ENCODE assay signal across 1 cellular context in genomic region chr9:34611811-34612787, GRCh38.
TF ChIP-seq lines count a peak whose summit lies in the region.

A gene with protein sequence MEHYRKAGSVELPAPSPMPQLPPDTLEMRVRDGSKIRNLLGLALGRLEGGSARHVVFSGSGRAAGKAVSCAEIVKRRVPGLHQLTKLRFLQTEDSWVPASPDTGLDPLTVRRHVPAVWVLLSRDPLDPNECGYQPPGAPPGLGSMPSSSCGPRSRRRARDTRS (minus strand): TSS chr9:34612097. CDS start chr9:34611296, 801 bp downstream.

TF ChIP-seq in GM12878, 131 proteins besides CTCF, POLR2A, EP300 and RAD21 (continued from another document and continues in another):
- TF ChIP-seq, protein P1, sequence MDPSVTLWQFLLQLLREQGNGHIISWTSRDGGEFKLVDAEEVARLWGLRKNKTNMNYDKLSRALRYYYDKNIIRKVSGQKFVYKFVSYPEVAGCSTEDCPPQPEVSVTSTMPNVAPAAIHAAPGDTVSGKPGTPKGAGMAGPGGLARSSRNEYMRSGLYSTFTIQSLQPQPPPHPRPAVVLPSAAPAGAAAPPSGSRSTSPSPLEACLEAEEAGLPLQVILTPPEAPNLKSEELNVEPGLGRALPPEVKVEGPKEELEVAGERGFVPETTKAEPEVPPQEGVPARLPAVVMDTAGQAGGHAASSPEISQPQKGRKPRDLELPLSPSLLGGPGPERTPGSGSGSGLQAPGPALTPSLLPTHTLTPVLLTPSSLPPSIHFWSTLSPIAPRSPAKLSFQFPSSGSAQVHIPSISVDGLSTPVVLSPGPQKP (IDR thresholded peaks at IDR 0.05; ENCODE audit: low read depth, low read length), result no peak
- TF ChIP-seq TCF7 (IDR thresholded peaks at IDR 0.05; ENCODE audit: borderline replicate concordance) (no peak), RELA (IDR thresholded peaks at IDR 0.05; ENCODE audit: borderline replicate concordance, partially characterized antibody) (no peak), LARP7 (IDR thresholded peaks at IDR 0.05) (peak; percentile 48; the same call in 1 of the 2 replicates), JUND (IDR thresholded peaks at IDR 0.05; ENCODE audit: low read depth, low read length) (no peak), FOXM1 (IDR thresholded peaks at IDR 0.05; ENCODE audit: low read depth, low read length) (no peak), STAT3 (IDR thresholded peaks at IDR 0.05; ENCODE audit: low read depth, low read length) (no peak), KDM1A (IDR thresholded peaks at IDR 0.05; ENCODE audit: borderline replicate concordance) (no peak), SMC3 (IDR thresholded peaks at IDR 0.05; ENCODE audit: borderline replicate concordance, low read length) (no peak), BHLHE40 (IDR thresholded peaks at IDR 0.05; ENCODE audit: borderline replicate concordance in 1 of 2, low read depth in 2 of 2, low read length in 1 of 2) (peak; percentile 9 to 77; a peak in 1 of 4 replicates), ZNF217 (IDR thresholded peaks at IDR 0.05) (no peak), ATF7 (IDR thresholded peaks at IDR 0.05; ENCODE audit: low read depth) (no peak), MAX (IDR thresholded peaks at IDR 0.05; ENCODE audit: low read depth, low read length) (no peak), ZNF622 (IDR thresholded peaks at IDR 0.05) (no peak), CHD4 (IDR thresholded peaks at IDR 0.05) (no peak), NRF1 (conservative IDR thresholded peaks at IDR 0.05; ENCODE audit: low read depth, low read length) (no peak), SPI1 (IDR thresholded peaks at IDR 0.05; ENCODE audit: borderline replicate concordance, insufficient read depth, low read depth, low read length) (no peak), SRF (IDR thresholded peaks at IDR 0.05; ENCODE audit: low read depth in 2 of 2, low read length in 2 of 2) (no peak), PAX5 (IDR thresholded peaks at IDR 0.05; ENCODE audit: borderline replicate concordance, low read depth, low read length) (no peak), RFX5 (IDR thresholded peaks at IDR 0.05; ENCODE audit: low read depth, low read length) (no peak), TAF1 (IDR thresholded peaks at IDR 0.05; ENCODE audit: borderline replicate concordance, low read depth, low read length) (peak; percentile 87; the same call in 1 of the 2 replicates), MXI1 (IDR thresholded peaks at IDR 0.05; ENCODE audit: low read depth, low read length) (no peak; the same call in 1 of the 2 replicates), ZBED1 (IDR thresholded peaks at IDR 0.05; ENCODE audit: borderline replicate concordance) (no peak), KAT2A (conservative IDR thresholded peaks at IDR 0.05; ENCODE audit: control insufficient read depth, low read depth, low read length) (no peak), REST (IDR thresholded peaks at IDR 0.05; ENCODE audit: low read depth, low read length) (no peak), PBX3 (IDR thresholded peaks at IDR 0.05; ENCODE audit: insufficient replicate concordance, low read depth, low read length) (no peak), SP1 (IDR thresholded peaks at IDR 0.05; ENCODE audit: low read depth, low read length) (no peak), MYB (IDR thresholded peaks at IDR 0.05; ENCODE audit: borderline replicate concordance, low read depth, low read length) (no peak), NBN (IDR thresholded peaks at IDR 0.05) (0 out of 2 replicates have a peak, but pooled peaks have one; percentile 23), ETV6 (conservative IDR thresholded peaks at IDR 0.05 in 1 of 2, IDR thresholded peaks at IDR 0.05 in 1 of 2; ENCODE audit: borderline replicate concordance in 1 of 2, low read depth in 1 of 2) (no peak), NFIC (IDR thresholded peaks at IDR 0.05; ENCODE audit: low read depth, low read length) (no peak), SIX5 (IDR thresholded peaks at IDR 0.05; ENCODE audit: low read depth, low read length, severe bottlenecking) (no peak), NFXL1 (IDR thresholded peaks at IDR 0.05; ENCODE audit: borderline replicate concordance) (no peak), ZNF384 (IDR thresholded peaks at IDR 0.05; ENCODE audit: borderline replicate concordance, low read depth, low read length) (no peak), NR2C1 (IDR thresholded peaks at IDR 0.05) (no peak), ASH2L (IDR thresholded peaks at IDR 0.05; ENCODE audit: borderline replicate concordance, low read depth) (no peak), FOS (IDR thresholded peaks at IDR 0.05; ENCODE audit: borderline replicate concordance, extremely low read depth, insufficient read length) (no peak), CBX5 (IDR thresholded peaks at IDR 0.05; ENCODE audit: low read depth) (no peak), NR2C2 (IDR thresholded peaks at IDR 0.05; ENCODE audit: borderline replicate concordance, control insufficient read depth, insufficient read length, low read depth) (no peak), ZNF274 (IDR thresholded peaks at IDR 0.05; ENCODE audit: insufficient read depth, insufficient read length) (no peak), BCL11A (IDR thresholded peaks at IDR 0.05; ENCODE audit: low read depth, low read length) (no peak), SIN3A (IDR thresholded peaks at IDR 0.05; ENCODE audit: low read depth, low read length) (peak; percentile 21; the same call in 1 of the 2 replicates), CREB1 (IDR thresholded peaks at IDR 0.05; ENCODE audit: low read depth) (no peak), CBX3 (IDR thresholded peaks at IDR 0.05; ENCODE audit: borderline replicate concordance, low read depth) (no peak), SUZ12 (IDR thresholded peaks at IDR 0.05; ENCODE audit: unreplicated experiment) (no peak)
- TF ChIP-seq, protein P2, sequence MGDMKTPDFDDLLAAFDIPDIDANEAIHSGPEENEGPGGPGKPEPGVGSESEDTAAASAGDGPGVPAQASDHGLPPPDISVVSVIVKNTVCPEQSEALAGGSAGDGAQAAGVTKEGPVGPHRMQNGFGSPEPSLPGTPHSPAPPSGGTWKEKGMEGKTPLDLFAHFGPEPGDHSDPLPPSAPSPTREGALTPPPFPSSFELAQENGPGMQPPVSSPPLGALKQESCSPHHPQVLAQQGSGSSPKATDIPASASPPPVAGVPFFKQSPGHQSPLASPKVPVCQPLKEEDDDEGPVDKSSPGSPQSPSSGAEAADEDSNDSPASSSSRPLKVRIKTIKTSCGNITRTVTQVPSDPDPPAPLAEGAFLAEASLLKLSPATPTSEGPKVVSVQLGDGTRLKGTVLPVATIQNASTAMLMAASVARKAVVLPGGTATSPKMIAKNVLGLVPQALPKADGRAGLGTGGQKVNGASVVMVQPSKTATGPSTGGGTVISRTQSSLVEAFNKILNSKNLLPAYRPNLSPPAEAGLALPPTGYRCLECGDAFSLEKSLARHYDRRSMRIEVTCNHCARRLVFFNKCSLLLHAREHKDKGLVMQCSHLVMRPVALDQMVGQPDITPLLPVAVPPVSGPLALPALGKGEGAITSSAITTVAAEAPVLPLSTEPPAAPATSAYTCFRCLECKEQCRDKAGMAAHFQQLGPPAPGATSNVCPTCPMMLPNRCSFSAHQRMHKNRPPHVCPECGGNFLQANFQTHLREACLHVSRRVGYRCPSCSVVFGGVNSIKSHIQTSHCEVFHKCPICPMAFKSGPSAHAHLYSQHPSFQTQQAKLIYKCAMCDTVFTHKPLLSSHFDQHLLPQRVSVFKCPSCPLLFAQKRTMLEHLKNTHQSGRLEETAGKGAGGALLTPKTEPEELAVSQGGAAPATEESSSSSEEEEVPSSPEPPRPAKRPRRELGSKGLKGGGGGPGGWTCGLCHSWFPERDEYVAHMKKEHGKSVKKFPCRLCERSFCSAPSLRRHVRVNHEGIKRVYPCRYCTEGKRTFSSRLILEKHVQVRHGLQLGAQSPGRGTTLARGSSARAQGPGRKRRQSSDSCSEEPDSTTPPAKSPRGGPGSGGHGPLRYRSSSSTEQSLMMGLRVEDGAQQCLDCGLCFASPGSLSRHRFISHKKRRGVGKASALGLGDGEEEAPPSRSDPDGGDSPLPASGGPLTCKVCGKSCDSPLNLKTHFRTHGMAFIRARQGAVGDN (IDR thresholded peaks at IDR 0.05), result peak; percentile 62; the same call in 1 of the 2 replicates
- TF ChIP-seq, protein P3, sequence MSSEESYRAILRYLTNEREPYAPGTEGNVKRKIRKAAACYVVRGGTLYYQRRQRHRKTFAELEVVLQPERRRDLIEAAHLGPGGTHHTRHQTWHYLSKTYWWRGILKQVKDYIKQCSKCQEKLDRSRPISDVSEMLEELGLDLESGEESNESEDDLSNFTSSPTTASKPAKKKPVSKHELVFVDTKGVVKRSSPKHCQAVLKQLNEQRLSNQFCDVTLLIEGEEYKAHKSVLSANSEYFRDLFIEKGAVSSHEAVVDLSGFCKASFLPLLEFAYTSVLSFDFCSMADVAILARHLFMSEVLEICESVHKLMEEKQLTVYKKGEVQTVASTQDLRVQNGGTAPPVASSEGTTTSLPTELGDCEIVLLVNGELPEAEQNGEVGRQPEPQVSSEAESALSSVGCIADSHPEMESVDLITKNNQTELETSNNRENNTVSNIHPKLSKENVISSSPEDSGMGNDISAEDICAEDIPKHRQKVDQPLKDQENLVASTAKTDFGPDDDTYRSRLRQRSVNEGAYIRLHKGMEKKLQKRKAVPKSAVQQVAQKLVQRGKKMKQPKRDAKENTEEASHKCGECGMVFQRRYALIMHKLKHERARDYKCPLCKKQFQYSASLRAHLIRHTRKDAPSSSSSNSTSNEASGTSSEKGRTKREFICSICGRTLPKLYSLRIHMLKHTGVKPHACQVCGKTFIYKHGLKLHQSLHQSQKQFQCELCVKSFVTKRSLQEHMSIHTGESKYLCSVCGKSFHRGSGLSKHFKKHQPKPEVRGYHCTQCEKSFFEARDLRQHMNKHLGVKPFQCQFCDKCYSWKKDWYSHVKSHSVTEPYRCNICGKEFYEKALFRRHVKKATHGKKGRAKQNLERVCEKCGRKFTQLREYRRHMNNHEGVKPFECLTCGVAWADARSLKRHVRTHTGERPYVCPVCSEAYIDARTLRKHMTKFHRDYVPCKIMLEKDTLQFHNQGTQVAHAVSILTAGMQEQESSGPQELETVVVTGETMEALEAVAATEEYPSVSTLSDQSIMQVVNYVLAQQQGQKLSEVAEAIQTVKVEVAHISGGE (CRISPR knock-in tag; IDR thresholded peaks at IDR 0.05), result no peak
- TF ChIP-seq, protein P4, sequence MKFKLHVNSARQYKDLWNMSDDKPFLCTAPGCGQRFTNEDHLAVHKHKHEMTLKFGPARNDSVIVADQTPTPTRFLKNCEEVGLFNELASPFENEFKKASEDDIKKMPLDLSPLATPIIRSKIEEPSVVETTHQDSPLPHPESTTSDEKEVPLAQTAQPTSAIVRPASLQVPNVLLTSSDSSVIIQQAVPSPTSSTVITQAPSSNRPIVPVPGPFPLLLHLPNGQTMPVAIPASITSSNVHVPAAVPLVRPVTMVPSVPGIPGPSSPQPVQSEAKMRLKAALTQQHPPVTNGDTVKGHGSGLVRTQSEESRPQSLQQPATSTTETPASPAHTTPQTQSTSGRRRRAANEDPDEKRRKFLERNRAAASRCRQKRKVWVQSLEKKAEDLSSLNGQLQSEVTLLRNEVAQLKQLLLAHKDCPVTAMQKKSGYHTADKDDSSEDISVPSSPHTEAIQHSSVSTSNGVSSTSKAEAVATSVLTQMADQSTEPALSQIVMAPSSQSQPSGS (IDR thresholded peaks at IDR 0.05; ENCODE audit: low read length), result no peak
- TF ChIP-seq, protein P5, sequence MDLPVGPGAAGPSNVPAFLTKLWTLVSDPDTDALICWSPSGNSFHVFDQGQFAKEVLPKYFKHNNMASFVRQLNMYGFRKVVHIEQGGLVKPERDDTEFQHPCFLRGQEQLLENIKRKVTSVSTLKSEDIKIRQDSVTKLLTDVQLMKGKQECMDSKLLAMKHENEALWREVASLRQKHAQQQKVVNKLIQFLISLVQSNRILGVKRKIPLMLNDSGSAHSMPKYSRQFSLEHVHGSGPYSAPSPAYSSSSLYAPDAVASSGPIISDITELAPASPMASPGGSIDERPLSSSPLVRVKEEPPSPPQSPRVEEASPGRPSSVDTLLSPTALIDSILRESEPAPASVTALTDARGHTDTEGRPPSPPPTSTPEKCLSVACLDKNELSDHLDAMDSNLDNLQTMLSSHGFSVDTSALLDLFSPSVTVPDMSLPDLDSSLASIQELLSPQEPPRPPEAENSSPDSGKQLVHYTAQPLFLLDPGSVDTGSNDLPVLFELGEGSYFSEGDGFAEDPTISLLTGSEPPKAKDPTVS (IDR thresholded peaks at IDR 0.05; ENCODE audit: low read depth, low read length), result no peak
